In the genomic region with DNA sequence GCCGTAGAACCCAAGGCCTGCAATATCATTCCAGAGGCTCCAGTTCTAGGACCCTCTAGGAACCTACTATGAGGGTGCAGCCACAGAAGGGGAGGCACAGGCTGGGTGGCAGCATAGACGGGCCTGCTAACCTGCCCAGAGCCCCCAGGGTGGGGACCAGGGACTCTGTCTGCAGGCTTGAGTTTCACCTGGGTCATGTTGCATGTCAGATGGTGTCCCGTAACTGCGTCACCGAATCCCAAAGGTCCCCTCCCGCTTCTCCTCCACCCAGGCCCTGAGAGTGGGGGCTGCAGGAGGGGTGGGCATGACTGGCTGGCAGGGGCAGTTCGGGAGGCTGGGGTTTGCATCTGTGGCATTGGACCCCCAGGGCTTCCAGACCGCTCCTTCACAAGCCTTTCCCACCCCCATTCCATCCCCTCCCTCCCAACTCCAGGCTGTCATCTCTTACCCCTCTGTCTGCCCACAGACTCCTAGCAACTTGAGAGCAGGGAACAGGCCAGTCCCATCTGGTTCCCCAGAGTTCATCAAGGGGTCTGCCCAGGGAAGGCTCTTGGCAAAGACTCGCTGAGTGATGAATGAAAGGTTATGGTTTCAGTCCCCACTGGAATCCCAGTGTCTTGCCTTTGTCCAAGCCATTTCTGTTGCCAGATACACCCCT, we compare ENCODE assay signal across 34 cellular contexts. TPM values are rescaled to one million over a fixed set of nuclear protein-coding genes. Genes with fewer than 3 reads are reported as not detected.
"Had no signal": no experiment of that assay in that cellular context is flagged by ENCODE, and none has a peak within 500 bp of the region (broad histone marks: within the 10 kb centered on the region; RNA-seq: fewer than 3 reads in every experiment).

No MANE protein-coding gene starts in this region.

- H3K36me3 ChIP-seq: brain microvascular endothelial cell, heart left ventricle, pancreas, prostate gland, sigmoid colon, stomach, thyroid gland, upper lobe of left lung, vagina had no signal

- ATAC-seq: activated CD4-positive, alpha-beta T cell treated with anti-CD3 and anti-CD28 coated beads for 36 hours; activated CD8-positive, alpha-beta memory T cell treated with anti-CD3 and anti-CD28 coated beads, Interleukin-2, amount 10 ng/mL, durations not matched to agents 7 days and 5 days; activated CD8-positive, alpha-beta T cell treated with anti-CD3 and anti-CD28 coated beads, Interleukin-2, amount 10 ng/mL, durations not matched to agents 7 days and 5 days; esophagus mucosa; heart left ventricle; pancreas; stimulated activated naive B cell treated with anti-CD40 and anti-IgM and Interleukin-4, amounts not matched to agents 10 μg/mL and 1 μg/mL and 100 μg/mL, for 72 hours had no signal

- H3K9me3 ChIP-seq: heart left ventricle, pancreas, prostate gland, sigmoid colon, stomach, thyroid gland, upper lobe of left lung, vagina had no signal

- H3K36me3 Mint-ChIP-seq: activated CD8-positive, alpha-beta memory T cell treated with anti-CD3 and anti-CD28 coated beads, Interleukin-2, amount 10 ng/mL, durations not matched to agents 7 days and 5 days; activated naive CD8-positive, alpha-beta T cell; mesothelial cell of epicardium; naive B cell; stimulated activated naive B cell treated with anti-CD40 and anti-IgM and Interleukin-4, amounts not matched to agents 10 μg/mL and 1 μg/mL and 100 μg/mL, for 72 hours had no signal

- H3K9me3 Mint-ChIP-seq: activated T-helper 2 cell treated with anti-CD3 and anti-CD28 coated beads, Interferon-gamma antibody, Interleukin-2, Interleukin-4, amounts not matched to agents 10 μg/mL and 5 μg/mL and 100 μg/mL, durations not matched to agents 14 hours and 24 hours and 36 hours; dendritic cell treated with granulocyte-macrophage colony-stimulating factor and Interleukin-4, amounts not matched to agents 40 ng/mL and 50 ng/mL, for 4 days; endodermal cell; mesothelial cell of epicardium; naive B cell; nephron progenitor cell; stimulated activated naive B cell treated with anti-CD40 and anti-IgM and Interleukin-4, amounts not matched to agents 10 μg/mL and 1 μg/mL and 100 μg/mL, for 72 hours; T-helper 2 cell treated with Interferon-gamma antibody and Interleukin-4, amounts not matched to agents 5 μg/mL and 100 μg/mL, for 36 hours had no signal

- DNase-seq: activated CD4-positive, alpha-beta T cell treated with anti-CD3 and anti-CD28 coated beads for 36 hours; activated CD4-positive, CD25-positive, alpha-beta regulatory T cell; activated CD8-positive, alpha-beta memory T cell treated with anti-CD3 and anti-CD28 coated beads, Interleukin-2, amount 10 ng/mL, durations not matched to agents 7 days and 5 days; activated CD8-positive, alpha-beta T cell treated with anti-CD3 and anti-CD28 coated beads, Interleukin-2, amount 10 ng/mL, durations not matched to agents 7 days and 5 days; activated T-cell treated with anti-CD3 and anti-CD28 coated beads, Interleukin-2, amount 50 U/mL, for 48 hours; aorta; brain microvascular endothelial cell; endodermal cell; foreskin fibroblast; naive B cell; nephron progenitor cell; retina; sigmoid colon; stimulated activated CD4-positive, alpha-beta T cell treated with anti-CD3 and anti-CD28 coated beads, Interleukin-15, amount 100 ng/mL, for 24 hours; stimulated activated CD4-positive, alpha-beta T cell treated with anti-CD3 and anti-CD28 coated beads, Interleukin-2, amount 100 ng/mL, for 24 hours; stimulated activated naive B cell treated with anti-CD40 and anti-IgM and Interleukin-4, amounts not matched to agents 10 μg/mL and 1 μg/mL and 100 μg/mL, for 72 hours; T-helper 1 cell; thyroid gland; upper lobe of left lung had no signal

- H3K27me3 ChIP-seq: pancreas, thyroid gland, upper lobe of left lung, vagina had no signal

- FAIRE-seq: pancreas, small intestine had no signal

- H3K27ac Mint-ChIP-seq: activated CD4-positive, alpha-beta T cell treated with anti-CD3 and anti-CD28 coated beads for 36 hours; activated CD8-positive, alpha-beta memory T cell treated with anti-CD3 and anti-CD28 coated beads, Interleukin-2, amount 10 ng/mL, durations not matched to agents 7 days and 5 days; activated CD8-positive, alpha-beta T cell treated with anti-CD3 and anti-CD28 coated beads, Interleukin-2, amount 10 ng/mL, durations not matched to agents 7 days and 5 days; activated naive CD8-positive, alpha-beta T cell; activated T-helper 2 cell treated with anti-CD3 and anti-CD28 coated beads, Interferon-gamma antibody, Interleukin-2, Interleukin-4, amounts not matched to agents 10 μg/mL and 5 μg/mL and 100 μg/mL, durations not matched to agents 14 hours and 24 hours and 36 hours; dendritic cell treated with granulocyte-macrophage colony-stimulating factor and Interleukin-4, amounts not matched to agents 40 ng/mL and 50 ng/mL, for 4 days; endodermal cell; mesothelial cell of epicardium; stimulated activated naive B cell treated with anti-CD40 and anti-IgM and Interleukin-4, amounts not matched to agents 10 μg/mL and 1 μg/mL and 100 μg/mL, for 72 hours; T-helper 2 cell treated with Interferon-gamma antibody and Interleukin-4, amounts not matched to agents 5 μg/mL and 100 μg/mL, for 36 hours had no signal

- H3K27me3 Mint-ChIP-seq: activated naive CD8-positive, alpha-beta T cell had no signal

- H3K4me3 Mint-ChIP-seq: activated CD4-positive, alpha-beta T cell treated with anti-CD3 and anti-CD28 coated beads for 36 hours; activated CD8-positive, alpha-beta memory T cell treated with anti-CD3 and anti-CD28 coated beads, Interleukin-2, amount 10 ng/mL, durations not matched to agents 7 days and 5 days; activated CD8-positive, alpha-beta T cell treated with anti-CD3 and anti-CD28 coated beads, Interleukin-2, amount 10 ng/mL, durations not matched to agents 7 days and 5 days; activated naive CD8-positive, alpha-beta T cell; dendritic cell treated with granulocyte-macrophage colony-stimulating factor and Interleukin-4, amounts not matched to agents 40 ng/mL and 50 ng/mL, for 4 days; endodermal cell; mesothelial cell of epicardium; naive B cell; nephron progenitor cell; stimulated activated naive B cell treated with anti-CD40 and anti-IgM and Interleukin-4, amounts not matched to agents 10 μg/mL and 1 μg/mL and 100 μg/mL, for 72 hours; T-helper 2 cell treated with Interferon-gamma antibody and Interleukin-4, amounts not matched to agents 5 μg/mL and 100 μg/mL, for 36 hours had no signal

- H3K4me1 ChIP-seq: prostate gland had no signal

- H3K4me3 ChIP-seq: heart left ventricle, pancreas, prostate gland, sigmoid colon, stomach, thyroid gland, upper lobe of left lung, vagina had no signal

- H3K27ac ChIP-seq: brain microvascular endothelial cell, heart left ventricle, pancreas, prostate gland, sigmoid colon, stomach, thyroid gland, upper lobe of left lung, vagina had no signal

RNA-seq across cellular contexts. Expression of a gene that starts 16.3 kb away (rescaled TPM):
- total RNA-seq: activated CD8-positive, alpha-beta T cell treated with anti-CD3 and anti-CD28 coated beads, Interleukin-2, amount 10 ng/mL, durations not matched to agents 7 days and 5 days had no signal

RNA-seq across cellular contexts. Expression of a gene that starts 41.7 kb away (rescaled TPM):
- total RNA-seq: activated CD4-positive, alpha-beta T cell treated with anti-CD3 and anti-CD28 coated beads for 36 hours; activated CD8-positive, alpha-beta memory T cell treated with anti-CD3 and anti-CD28 coated beads, Interleukin-2, amount 10 ng/mL, durations not matched to agents 7 days and 5 days; activated CD8-positive, alpha-beta T cell treated with anti-CD3 and anti-CD28 coated beads, Interleukin-2, amount 10 ng/mL, durations not matched to agents 7 days and 5 days; activated T-helper 2 cell treated with anti-CD3 and anti-CD28 coated beads, Interferon-gamma antibody, Interleukin-2, Interleukin-4, amounts not matched to agents 10 μg/mL and 5 μg/mL and 100 μg/mL, durations not matched to agents 14 hours and 24 hours and 36 hours; cardiac septum; esophagus mucosa; heart left ventricle; lower leg skin; vagina had no signal
- polyA plus RNA-seq: adipose tissue, aorta, heart left ventricle had no signal
